In the genomic region with DNA sequence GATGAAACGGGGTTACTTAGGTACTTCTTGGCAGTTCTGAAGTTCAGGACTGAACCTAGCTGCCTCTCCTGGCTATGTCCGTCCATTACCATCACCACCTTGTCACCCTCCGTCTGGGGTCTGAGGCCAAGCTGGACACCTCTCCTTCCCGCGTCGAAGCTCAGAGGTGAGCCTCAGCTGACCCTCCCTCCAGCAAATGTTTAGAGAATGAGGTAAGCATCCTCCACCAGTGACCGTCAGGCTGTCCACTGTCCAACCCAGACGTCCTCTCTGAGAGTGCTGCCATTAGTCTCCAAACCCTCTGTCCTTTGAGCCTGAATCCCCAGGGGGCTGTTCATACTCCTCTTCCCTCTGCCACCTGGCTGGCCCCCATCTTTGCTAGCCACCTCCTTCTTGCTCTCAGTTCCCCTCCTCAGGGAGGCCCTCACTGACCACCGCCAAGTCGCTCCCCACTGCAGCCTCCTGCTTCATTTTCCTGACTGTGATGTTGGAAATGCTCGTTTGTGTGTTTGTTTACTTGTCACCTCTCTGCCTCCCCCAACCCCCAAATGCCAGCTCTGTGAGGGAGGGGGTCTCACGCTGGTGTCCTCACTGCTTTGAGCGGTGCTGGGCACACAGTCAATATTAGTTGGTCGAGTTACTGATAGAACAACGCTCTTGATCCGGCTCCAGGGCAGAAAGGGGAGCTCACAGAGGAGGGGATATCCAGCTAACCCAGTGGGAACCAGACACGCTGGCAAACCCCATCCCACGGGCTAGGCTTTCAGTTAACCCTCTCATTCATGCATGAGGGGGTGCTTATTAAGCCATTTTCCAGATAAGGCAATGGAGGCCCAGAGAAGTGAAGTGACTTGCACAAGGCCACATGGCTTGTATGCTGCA, we compare ENCODE assay signal across 13 cellular contexts.
DNase-seq lines count a peak whose midpoint lies in the region; ATAC-seq and TF ChIP-seq lines count a peak whose summit lies in the region.
"Had no signal": no experiment of that assay in that cellular context is flagged by ENCODE, and none has a peak within 500 bp of the region (broad histone marks: within the 10 kb centered on the region; RNA-seq: fewer than 3 reads in every experiment).

No MANE protein-coding gene starts in this region.

- no peaks in the 10 kb centered on the region for H3K27me3 ChIP-seq in osteoblast (ENCODE audit: insufficient read depth, low read length)

- peak overlapping the region; percentile 6 for H3K4me3 Mint-ChIP-seq in T-helper 1 cell treated with Interleukin-12 subunit alpha and Interleukin-12 subunit beta and Interleukin-4 antibody, amounts not matched to agents 30 μg/mL and 1 μg/mL, for 36 hours
- H3K4me3 Mint-ChIP-seq in dendritic cell treated with granulocyte-macrophage colony-stimulating factor and Interleukin-4, amounts not matched to agents 40 ng/mL and 50 ng/mL, for 4 days: no peak overlapping the region

- H3K4me1 ChIP-seq in OCI-LY7 (ENCODE audit: insufficient read depth, low read length, poor library complexity, severe bottlenecking) (peaks cover 100% of the 10 kb centered on the region), osteoblast (ENCODE audit: insufficient read depth, low read length) (peaks cover 15% of the 10 kb centered on the region)

- TF ChIP-seq CTCF in OCI-LY7 (conservative IDR thresholded peaks at IDR 0.05; ENCODE audit: low read length) (no peak), osteoblast (IDR thresholded peaks at IDR 0.05; ENCODE audit: extremely low read depth, low read depth, low read length) (no peak)

- intact Hi-C loops in OCI-LY7 (cut with micrococcal nuclease; ENCODE audit: unreplicated experiment): no loop called here
- intact Hi-C loops in dendritic cell treated with granulocyte-macrophage colony-stimulating factor and Interleukin-4, amounts not matched to agents 40 ng/mL and 50 ng/mL, for 4 days (cut with micrococcal nuclease): no loop called here

- H3K4me1 Mint-ChIP-seq in T-helper 1 cell treated with Interleukin-12 subunit alpha and Interleukin-12 subunit beta and Interleukin-4 antibody, amounts not matched to agents 30 μg/mL and 1 μg/mL, for 36 hours (ENCODE audit: low read depth): peaks cover 63% of the 10 kb centered on the region
- peaks cover 100% of the 10 kb centered on the region for H3K4me1 Mint-ChIP-seq in dendritic cell treated with granulocyte-macrophage colony-stimulating factor and Interleukin-4, amounts not matched to agents 40 ng/mL and 50 ng/mL, for 4 days (ENCODE audit: low read depth)

- DNase-seq in T-helper 1 cell (no peak), OCI-LY7 (ENCODE audit: low spot score) (no peak), osteoblast (ENCODE audit: insufficient read length, low spot score, missing footprints) (peak; percentile 47), medulla oblongata (ENCODE audit: extremely low spot score) (no peak), NCI-H446 (lab: John Stamatoyannopoulos, UW) (no peak)
- DNase-seq: NCI-H1694 treated with DMSO at 0.1 percent for 48 hours, NCI-H774, SHP77 treated with DMSO at 0.1 percent for 48 hours had no signal

- CTCF ChIA-PET in OCI-LY7 (lab: Charles Lee; ENCODE audit: unreplicated experiment): interaction anchor here (1.1 kb wide), 1 partner anchor 9 kb away, joined by 3 read pairs; no protein-coding TSS in a partner anchor

- H3K9me3 ChIP-seq in OCI-LY7 (ENCODE audit: low read length) (no peaks in the 10 kb centered on the region), osteoblast (ENCODE audit: low read depth, low read length) (no peaks in the 10 kb centered on the region)

- no TSS peak for BruUV-seq in OCI-LY7 (replicated peaks; lab: Mats Ljungman, UMichigan)

- peak overlapping the region; percentile 100 for H3K27ac Mint-ChIP-seq in T-helper 1 cell treated with Interleukin-12 subunit alpha and Interleukin-12 subunit beta and Interleukin-4 antibody, amounts not matched to agents 30 μg/mL and 1 μg/mL, for 36 hours
- H3K27ac Mint-ChIP-seq in dendritic cell treated with granulocyte-macrophage colony-stimulating factor and Interleukin-4, amounts not matched to agents 40 ng/mL and 50 ng/mL, for 4 days: peak overlapping the region; percentile 96

- H3K36me3 ChIP-seq in OCI-LY7 (ENCODE audit: insufficient read depth, low read length) (peaks cover 16% of the 10 kb centered on the region; the same call in 1 of the 2 replicates), osteoblast (ENCODE audit: insufficient read depth, low read length) (no peaks in the 10 kb centered on the region)

- H3K27ac ChIP-seq in OCI-LY7 (ENCODE audit: low read depth, low read length, poor library complexity, severe bottlenecking) (peak overlapping the region; percentile 97), osteoblast (ENCODE audit: low read depth, low read length) (no peak overlapping the region)
- H3K27ac ChIP-seq: 22Rv1 had no signal

- H3K27me3 Mint-ChIP-seq in T-helper 1 cell treated with Interleukin-12 subunit alpha and Interleukin-12 subunit beta and Interleukin-4 antibody, amounts not matched to agents 30 μg/mL and 1 μg/mL, for 36 hours (ENCODE audit: low read depth): no peaks in the 10 kb centered on the region
- no peaks in the 10 kb centered on the region for H3K27me3 Mint-ChIP-seq in dendritic cell treated with granulocyte-macrophage colony-stimulating factor and Interleukin-4, amounts not matched to agents 40 ng/mL and 50 ng/mL, for 4 days

- no peak overlapping the region for H2AFZ ChIP-seq in OCI-LY7 (ENCODE audit: low read length)
- no peak overlapping the region for H2AFZ ChIP-seq in osteoblast (ENCODE audit: low read length)

- H3K4me2 ChIP-seq in OCI-LY7 (ENCODE audit: low read length): peak overlapping the region; percentile 93
- no peak overlapping the region for H3K4me2 ChIP-seq in osteoblast (ENCODE audit: insufficient read depth, low read length)

- H3K9me2 ChIP-seq in OCI-LY7 (ENCODE audit: insufficient read depth, low read length): no peaks in the 10 kb centered on the region

- H4K20me1 ChIP-seq in OCI-LY7 (ENCODE audit: insufficient read depth, low read length) (no peaks in the 10 kb centered on the region), osteoblast (ENCODE audit: insufficient read depth, low read length) (no peaks in the 10 kb centered on the region)

- H3K9me3 Mint-ChIP-seq in T-helper 1 cell treated with Interleukin-12 subunit alpha and Interleukin-12 subunit beta and Interleukin-4 antibody, amounts not matched to agents 30 μg/mL and 1 μg/mL, for 36 hours: no peaks in the 10 kb centered on the region
- H3K9me3 Mint-ChIP-seq in dendritic cell treated with granulocyte-macrophage colony-stimulating factor and Interleukin-4, amounts not matched to agents 40 ng/mL and 50 ng/mL, for 4 days: no peaks in the 10 kb centered on the region

- H3K4me3 ChIP-seq in OCI-LY7 (ENCODE audit: low read depth, low read length, poor library complexity, severe bottlenecking) (peak overlapping the region; percentile 58), osteoblast (ENCODE audit: insufficient read depth, low read length) (no peak overlapping the region)

- ATAC-seq in HG03135 (IDR thresholded peaks at IDR 0.05; ENCODE audit: unreplicated experiment): no peak
- ATAC-seq: HCT116 had no signal

- H3K36me3 Mint-ChIP-seq in T-helper 1 cell treated with Interleukin-12 subunit alpha and Interleukin-12 subunit beta and Interleukin-4 antibody, amounts not matched to agents 30 μg/mL and 1 μg/mL, for 36 hours (ENCODE audit: low read depth): peaks cover 23% of the 10 kb centered on the region
- H3K36me3 Mint-ChIP-seq in dendritic cell treated with granulocyte-macrophage colony-stimulating factor and Interleukin-4, amounts not matched to agents 40 ng/mL and 50 ng/mL, for 4 days (ENCODE audit: low read depth): peaks cover 58% of the 10 kb centered on the region

- POLR2A ChIA-PET in OCI-LY7 (lab: Charles Lee): interaction anchor here (1.5 to 2.8 kb wide), 3 partner anchors 8 to 62 kb away, joined by 6 to 10 read pairs (median 8); no protein-coding TSS in a partner anchor

- H3K79me2 ChIP-seq in OCI-LY7 (ENCODE audit: insufficient read depth, low read depth, low read length) (peaks cover 90% of the 10 kb centered on the region), osteoblast (ENCODE audit: insufficient read depth, low read length) (no peaks in the 10 kb centered on the region)
